In the genomic region with DNA sequence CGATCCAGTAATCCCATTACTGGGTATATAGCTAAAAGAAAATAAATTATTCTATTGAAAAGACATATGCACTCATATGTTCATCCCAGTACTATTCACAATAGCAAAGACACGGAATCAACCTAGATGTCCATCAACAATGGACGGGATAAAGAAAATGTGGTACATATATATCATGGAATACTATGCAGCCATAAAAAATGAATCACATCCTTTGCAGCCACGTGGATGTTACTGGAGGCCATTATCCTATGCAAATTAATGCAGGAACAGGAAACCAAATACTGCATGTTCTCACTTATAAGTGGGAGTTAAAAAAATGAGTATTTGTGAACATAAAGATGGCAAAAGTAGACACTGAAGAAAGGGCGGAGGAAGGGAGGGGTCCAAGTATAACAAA, we compare ENCODE assay signal across 36 cellular contexts. TPM values are rescaled to one million over a fixed set of nuclear protein-coding genes. Genes with fewer than 3 reads are reported as not detected.
"Had no signal": no experiment of that assay in that cellular context is flagged by ENCODE, and none has a peak within 500 bp of the region (broad histone marks: within the 10 kb centered on the region; RNA-seq: fewer than 3 reads in every experiment).

No MANE protein-coding gene starts in this region.

- H3K36me3 ChIP-seq: adrenal gland, ascending aorta, brain microvascular endothelial cell, breast epithelium, cardiac muscle cell had no signal

- H3K27me3 ChIP-seq: adrenal gland, ascending aorta, body of pancreas, brain microvascular endothelial cell, breast epithelium, cardiac muscle cell had no signal

- FAIRE-seq: bronchial epithelial cell, colon had no signal

- H3K4me3 ChIP-seq: adrenal gland, ascending aorta, body of pancreas, breast epithelium, cardiac muscle cell had no signal

- H3K4me1 ChIP-seq: adrenal gland, ascending aorta, body of pancreas, breast epithelium had no signal

- H3K9me3 ChIP-seq: adrenal gland, body of pancreas had no signal

- DNase-seq: activated effector memory CD4-positive, alpha-beta T cell treated with anti-CD3 and anti-CD28 coated beads, Interleukin-2, amount 50 U/mL, for 16 hours; activated effector memory CD4-positive, alpha-beta T cell treated with Interleukin-2 at 50 U/mL for 16 hours; activated gamma-delta T cell; activated gamma-delta T cell treated with Interleukin-2 at 50 U/mL for 16 hours; activated naive CD4-positive, alpha-beta T cell; activated naive CD4-positive, alpha-beta T cell treated with anti-CD3 and anti-CD28 coated beads for 36 hours; activated naive CD4-positive, alpha-beta T cell treated with anti-CD3 and anti-CD28 coated beads, Interleukin-2, amount 10 ng/mL, durations not matched to agents 7 days and 5 days; activated naive CD4-positive, alpha-beta T cell treated with anti-CD3 and anti-CD28 coated beads, Interleukin-2, amount 50 U/mL, for 16 hours; activated naive CD4-positive, alpha-beta T cell treated with Interleukin-2 at 50 U/mL for 16 hours; activated naive CD8-positive, alpha-beta T cell treated with anti-CD3 and anti-CD28 coated beads for 36 hours; activated naive CD8-positive, alpha-beta T cell treated with anti-CD3 and anti-CD28 coated beads, Interleukin-2, amount 10 ng/mL, durations not matched to agents 7 days and 5 days; activated naive CD8-positive, alpha-beta T cell treated with anti-CD3 and anti-CD28 coated beads, Interleukin-2, amount 50 U/mL, for 24 hours; activated T-cell treated with anti-CD3 and anti-CD28 coated beads, Interleukin-2, amount 50 U/mL, for 4 hours; activated T-cell treated with anti-CD3 and anti-CD28 coated beads, Interleukin-2, amount 50 U/mL, for 48 hours; activated T-cell treated with anti-CD3 and anti-CD28 coated beads, Interleukin-2, amount 50 U/mL, for 72 hours; adrenal gland; amniotic stem cell; amygdala; anterior cingulate cortex; aorta; body of pancreas; brain microvascular endothelial cell; caudate nucleus; central memory CD4-positive, alpha-beta T cell; cerebellar nuclear complex had no signal

- ATAC-seq: activated naive CD4-positive, alpha-beta T cell treated with anti-CD3 and anti-CD28 coated beads, Interleukin-2, amount 50 U/mL, for 72 hours; activated naive CD8-positive, alpha-beta T cell treated with anti-CD3 and anti-CD28 coated beads, Interleukin-2, amount 50 U/mL, for 24 hours; activated T-cell treated with anti-CD3 and anti-CD28 coated beads, Interleukin-2, amount 50 U/mL, for 4 hours; activated T-cell treated with anti-CD3 and anti-CD28 coated beads, Interleukin-2, amount 50 U/mL, for 72 hours; activated T-helper 17 cell treated with anti-CD3 and anti-CD28 coated beads, Interleukin-2, amount 50 U/mL, for 72 hours; body of pancreas had no signal

- H3K27ac ChIP-seq: adrenal gland, ascending aorta, body of pancreas, brain microvascular endothelial cell, breast epithelium, cardiac muscle cell had no signal

RNA-seq across cellular contexts. Expression of gene IRGM, which starts 16.6 kb away (rescaled TPM):
- total RNA-seq: ascending aorta, astrocyte, body of pancreas, bronchial epithelial cell, cardiac muscle cell, cardiac septum, chondrocyte had no signal
- polyA plus RNA-seq: adipose tissue, aorta, cardiac muscle cell had no signal
